ENCODE assay signal across 13 cellular contexts in genomic region chr5:127867006-127867788, GRCh38.
A peak's percentile ranks its signal among the peaks of the same experiment; 100 is the strongest.
DNase-seq lines count a peak whose midpoint lies in the region; ATAC-seq and TF ChIP-seq lines count a peak whose summit lies in the region.
"Had no signal": no experiment of that assay in that cellular context is flagged by ENCODE, and none has a peak within 500 bp of the region (broad histone marks: within the 10 kb centered on the region; RNA-seq: fewer than 3 reads in every experiment).

No MANE protein-coding gene starts in this region.

- no peaks in the 10 kb centered on the region for H4K20me1 ChIP-seq in DOHH2 (ENCODE audit: control insufficient read depth, insufficient read depth, low read depth, low read length)

- DNase-seq in colonic mucosa (no peak), inferior parietal cortex (ENCODE audit: extremely low spot score) (no peak), H4 (ENCODE audit: low spot score) (no peak), right lobe of liver (no peak)
- DNase-seq in activated naive CD4-positive, alpha-beta T cell (lab: John Stamatoyannopoulos, UW): no peak
- DNase-seq: activated CD4-positive, CD25-positive, alpha-beta regulatory T cell; activated T-cell treated with anti-CD3 and anti-CD28 coated beads, Interleukin-2, amount 50 U/mL, for 48 hours; esophagus squamous epithelium; GOT3; NCI-H2107 had no signal

- H3K27ac ChIP-seq in DOHH2 (ENCODE audit: low read depth, low read length): no peak overlapping the region
- peak overlapping the region; percentile 20 for H3K27ac ChIP-seq in colonic mucosa
- H3K27ac ChIP-seq in right lobe of liver: no peak overlapping the region
- H3K27ac ChIP-seq: esophagus squamous epithelium had no signal

- H3K79me2 ChIP-seq in DOHH2 (ENCODE audit: control insufficient read depth, low read length): no peaks in the 10 kb centered on the region

- intact Hi-C loops in colonic mucosa (cut with DNase I): no loop called here
- intact Hi-C loops in right lobe of liver (cut with DNase I): no loop called here

- peak; percentile 69 for ATAC-seq in GM21381 (IDR thresholded peaks at IDR 0.05; ENCODE audit: unreplicated experiment)
- ATAC-seq in HG03159 (IDR thresholded peaks at IDR 0.05; ENCODE audit: unreplicated experiment): peak; percentile 47
- no peak for ATAC-seq in right lobe of liver

- H3K4me1 ChIP-seq in DOHH2 (ENCODE audit: control insufficient read depth, low read length) (peaks cover 50% of the 10 kb centered on the region), colonic mucosa (peaks cover 5% of the 10 kb centered on the region), right lobe of liver (no peaks in the 10 kb centered on the region)

- H3K4me3 ChIP-seq in DOHH2 (ENCODE audit: low read length) (no peak overlapping the region), colonic mucosa (no peak overlapping the region), right lobe of liver (no peak overlapping the region)
- H3K4me3 ChIP-seq: esophagus squamous epithelium had no signal

- no peaks in the 10 kb centered on the region for H3K27me3 ChIP-seq in DOHH2 (ENCODE audit: control insufficient read depth, low read length)
- H3K27me3 ChIP-seq in colonic mucosa: no peaks in the 10 kb centered on the region
- no peaks in the 10 kb centered on the region for H3K27me3 ChIP-seq in right lobe of liver

- TF ChIP-seq CTCF in DOHH2 (IDR thresholded peaks at IDR 0.05; ENCODE audit: low read depth, low read length, poor library complexity, severe bottlenecking) (no peak), colonic mucosa (IDR thresholded peaks at IDR 0.05) (no peak), right lobe of liver (IDR thresholded peaks at IDR 0.05) (no peak)

- no peak for TF ChIP-seq POLR2A in right lobe of liver (IDR thresholded peaks at IDR 0.05)

- H3K9me3 ChIP-seq in DOHH2 (ENCODE audit: control insufficient read depth, insufficient read depth, low read length) (no peaks in the 10 kb centered on the region), colonic mucosa (no peaks in the 10 kb centered on the region), right lobe of liver (no peaks in the 10 kb centered on the region)
- H3K9me3 ChIP-seq: esophagus squamous epithelium had no signal

- peak overlapping the region; percentile 4; the same call in 1 of the 2 replicates for H3K4me2 ChIP-seq in DOHH2 (ENCODE audit: low read length)

- no peaks in the 10 kb centered on the region for H3K36me3 ChIP-seq in DOHH2 (ENCODE audit: control insufficient read depth, low read length)
- no peaks in the 10 kb centered on the region for H3K36me3 ChIP-seq in colonic mucosa
- no peaks in the 10 kb centered on the region for H3K36me3 ChIP-seq in right lobe of liver
- H3K36me3 ChIP-seq: esophagus squamous epithelium had no signal

- 59% methylated on average over 6 of the region's 6 CpGs for WGBS in right lobe of liver (ENCODE audit: insufficient coverage, low coverage, low lambda C conversion rate, missing lambda C conversion rate)

- no peaks in the 10 kb centered on the region for H3K9me2 ChIP-seq in DOHH2 (replicated peaks; ENCODE audit: control insufficient read depth, low read length)

- peak overlapping the region in 1 of 2 donors; percentile 57 for H3K9ac ChIP-seq in colonic mucosa (ENCODE audit: low read depth in 2 of 2, low read length in 2 of 2)

- H3F3A ChIP-seq in DOHH2 (ENCODE audit: control insufficient read depth, insufficient read depth): no peaks in the 10 kb centered on the region

Comparison
In these comparisons a context has a peak if more than half of its experiments do, and no peak if none do; other contexts are left out.
1. ATAC-seq: peak in GM21381 (single experiment) and HG03159 (single experiment); none in right lobe of liver (0 of 4).